In the genomic region with DNA sequence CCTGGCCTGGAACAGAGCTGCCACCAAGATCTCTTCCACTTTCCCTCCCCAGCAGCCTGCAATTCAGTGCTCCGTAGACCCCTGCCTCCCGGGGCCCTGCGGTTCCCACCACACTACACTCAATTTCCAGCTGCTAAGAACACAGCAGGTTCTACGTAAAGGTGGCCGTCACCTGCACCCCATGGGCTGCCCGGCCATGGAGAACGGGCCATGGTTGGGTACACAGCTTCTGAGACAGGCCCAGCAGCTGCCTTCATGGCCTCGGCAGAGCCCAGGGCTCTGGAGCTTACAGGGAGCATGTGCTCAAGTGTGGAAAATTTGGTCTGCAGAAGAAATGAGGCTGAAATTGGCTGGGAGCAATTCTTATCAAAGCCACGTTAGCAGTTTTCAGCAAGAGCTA, we compare ENCODE assay signal across 13 cellular contexts. TPM values are rescaled to one million over a fixed set of nuclear protein-coding genes. Genes with fewer than 3 reads are reported as not detected.
DNase-seq lines count a peak whose midpoint lies in the region; ATAC-seq, FAIRE-seq and TF ChIP-seq lines count a peak whose summit lies in the region.
"Not testable (repeated sequence)": the region's sequence is repeated elsewhere in the genome, so short reads cannot be mapped to it uniquely, and the experiment has no call there.
"Had no signal": no experiment of that assay in that cellular context is flagged by ENCODE, and none has a peak within 500 bp of the region (broad histone marks: within the 10 kb centered on the region; RNA-seq: fewer than 3 reads in every experiment).

No MANE protein-coding gene starts in this region.

- H3K36me3 ChIP-seq in H7 (replicated peaks; ENCODE audit: control insufficient read depth, insufficient read depth, low read length); GM12878 (ENCODE audit: control insufficient read depth in 2 of 2, insufficient read depth in 2 of 2, low read length in 1 of 2); lower lobe of right lung: not testable (repeated sequence)

- not testable (repeated sequence) for TF ChIP-seq CTCF in GM12878 (IDR thresholded peaks at IDR 0.05 in 2 of 3, conservative IDR thresholded peaks at IDR 0.05 in 1 of 3; ENCODE audit: control insufficient read depth in 2 of 3, extremely low read depth in 1 of 3, insufficient read depth in 1 of 3, low read depth in 3 of 3, low read length in 3 of 3); lower lobe of right lung (IDR thresholded peaks at IDR 0.05)

- not testable (repeated sequence) for H3K4me2 ChIP-seq in GM12878 (ENCODE audit: control insufficient read depth, insufficient read depth)

- not testable (repeated sequence) for BruUV-seq in GM12878 (replicated peaks; lab: Mats Ljungman, UMichigan)

- not testable (repeated sequence) for H3K27ac ChIP-seq in GM12878 (ENCODE audit: control insufficient read depth, insufficient read depth); lower lobe of right lung

- not testable (repeated sequence) for H2AFZ ChIP-seq in GM12878 (ENCODE audit: control insufficient read depth, low read depth, low read length)

- RAD21 ChIA-PET in GM12878 (lab: Charles Lee; ENCODE audit: unreplicated experiment) = not testable (repeated sequence)

- 22% methylated on average over 8 of the region's 9 CpGs for WGBS in GM12878 (ENCODE audit: insufficient coverage, insufficient replicate concordance, low lambda C conversion rate, missing lambda C conversion rate)

- not testable (repeated sequence) for TF ChIP-seq RAD21 in GM12878 (IDR thresholded peaks at IDR 0.05; ENCODE audit: insufficient read depth, low read depth, low read length)

- H3K9ac ChIP-seq in GM12878 (ENCODE audit: control insufficient read depth, insufficient read depth, low read length) = not testable (repeated sequence)

- peak; percentile 21; the same call in 1 of the 3 replicates for ATAC-seq in GM12878
- not testable (repeated sequence) for ATAC-seq in lower lobe of right lung

- intact Hi-C loops in GM12878 (cut with micrococcal nuclease; ENCODE audit: unreplicated experiment); lower lobe of right lung (cut with DNase I); posterior vena cava (cut with DNase I): not testable (repeated sequence)

- CTCF ChIA-PET in GM12878 (lab: Yijun Ruan, JAX) = interaction anchor here (0.6 to 2.1 kb wide), 2 partner anchors 13 to 18 kb away, joined by 3 to 4 read pairs; no protein-coding TSS in a partner anchor

- not testable (repeated sequence) for H3K4me1 ChIP-seq in GM12878 (ENCODE audit: control insufficient read depth, insufficient read depth, low read length); lower lobe of right lung

- TF ChIP-seq POLR2A in GM12878 (IDR thresholded peaks at IDR 0.05; ENCODE audit: low read depth, low read length) = not testable (repeated sequence)

- in situ Hi-C loops in GM12878 (cut with MboI) = loop anchor here (5.0 kb wide), 2 partner anchors 51 to 526 kb away; no protein-coding TSS in a partner anchor

- not testable (repeated sequence) for TF ChIP-seq EP300 in GM12878 (IDR thresholded peaks at IDR 0.05; ENCODE audit: borderline replicate concordance in 1 of 2, control insufficient read depth in 1 of 2, low read depth in 2 of 2, low read length in 2 of 2)

- not testable (repeated sequence) for H3K9me3 ChIP-seq in GM12878 (replicated peaks; ENCODE audit: control insufficient read depth, insufficient read depth, low read length); lower lobe of right lung

- H3K79me2 ChIP-seq in GM12878 (ENCODE audit: control insufficient read depth, insufficient read depth, low read length) = not testable (repeated sequence)

- DNase-seq in D341Med (ENCODE audit: low spot score) = peak; percentile 10
- DNase-seq in H7 = peak; percentile 31
- not testable (repeated sequence) for DNase-seq in GM12878 (ENCODE audit: low read depth, low spot score); urothelium cell line (ENCODE audit: low spot score)
- DNase-seq in islet precursor cell = peak; percentile 35
- peak; percentile 26 for DNase-seq in lower lobe of right lung
- DNase-seq in posterior vena cava (ENCODE audit: low spot score) = peak; percentile 60

- not testable (repeated sequence) for H4K20me1 ChIP-seq in GM12878 (ENCODE audit: control insufficient read depth, insufficient read depth)

- SMC1A ChIA-PET in GM12878 (lab: Charles Lee; ENCODE audit: uncharacterized antibody, unreplicated experiment) = not testable (repeated sequence)

- FAIRE-seq in GM12878 (lab: Jason Lieb, UNC) = not testable (repeated sequence)
- FAIRE-seq in urothelium cell line (lab: Jason Lieb, UNC) = peak; percentile 44

- not testable (repeated sequence) for H3K27me3 ChIP-seq in H7 (ENCODE audit: control insufficient read depth, insufficient read depth, low read length); GM12878 (replicated peaks in 1 of 2; ENCODE audit: control insufficient read depth in 2 of 2, insufficient read depth in 2 of 2, low read length in 1 of 2); lower lobe of right lung (ENCODE audit: low read depth)

- not testable (repeated sequence) for H3K4me3 ChIP-seq in H7 (ENCODE audit: insufficient read depth, low read depth, low read length); GM12878; lower lobe of right lung

- POLR2A ChIA-PET in GM12878 (lab: Charles Lee) = not testable (repeated sequence)

RNA-seq across cellular contexts. Expression of a gene that starts 22.3 kb away (rescaled TPM):
- total RNA-seq in H7 (2014; rRNA removed; shearing (Covaris generic)) = 0.10 TPM in 1 of 2 replicates, not detected in the other
- not detected in 2 replicates for total RNA-seq in GM12878 (2013; cell fraction: nucleolus; rRNA removed)
- total RNA-seq in GM12878 (2014; rRNA removed) (not detected in 2 replicates), GM12878 (2014; rRNA removed; fragmentation: Illumina TruSeq; extraction: Trizol) (not detected in 2 replicates), GM12878 (2021) (not detected in 2 replicates), lower lobe of right lung (not detected), posterior vena cava (not detected)
- not detected for polyA plus RNA-seq in GM12878 (2011; ENCODE audit: low read depth)
- polyA plus RNA-seq in GM12878 (2011; rRNA removed) (not detected in 2 replicates), GM12878 (2014; fragmentation: Illumina TruSeq; extraction: Trizol) (not detected in 2 replicates), GM12878 (2014; fragmentation: Nextera tagmentation; extraction: Ambion mirVana) (not detected), GM12878 (2014; rRNA removed) (not detected in 2 replicates), GM12878 (2016; fragmentation: Nextera tagmentation; extraction: Ambion mirVana) (not detected)
- not detected in 2 replicates for polyA plus RNA-seq in GM12878 (2011; cell fraction: cytosol; rRNA removed)
- not detected in 2 replicates for polyA plus RNA-seq in GM12878 (2011; cell fraction: nucleus; rRNA removed)
- not detected in 2 replicates for polyA plus RNA-seq in GM12878 (2012)
- polyA minus RNA-seq in GM12878 (2011; rRNA and poly(A)+ RNA removed) = not detected in 2 replicates
- polyA minus RNA-seq in GM12878 (2011; cell fraction: cytosol; rRNA and poly(A)+ RNA removed) = not detected in 2 replicates
- polyA minus RNA-seq in GM12878 (2011; cell fraction: nucleus; rRNA and poly(A)+ RNA removed) = not detected in 2 replicates
- total RNA-seq: A172; CD4-positive, alpha-beta memory T cell; GM23248; H9; HT-29 had no signal
- polyA plus RNA-seq: CD4-positive, alpha-beta memory T cell; GM23248; IgD-negative memory B cell had no signal

RNA-seq across cellular contexts. Expression of a gene that starts 27.0 kb away (rescaled TPM):
- 0.21 and 0.89 TPM in 2 replicates for total RNA-seq in H7 (2014; rRNA removed; shearing (Covaris generic))
- total RNA-seq in GM12878 (2013; cell fraction: nucleolus; rRNA removed) = not detected in 2 replicates
- total RNA-seq in GM12878 (2014; rRNA removed) (not detected in 2 replicates), GM12878 (2014; rRNA removed; fragmentation: Illumina TruSeq; extraction: Trizol) (not detected in 2 replicates), GM12878 (2021) (not detected in 2 replicates), lower lobe of right lung (0.53 TPM), posterior vena cava (not detected)
- not detected for polyA plus RNA-seq in GM12878 (2011; ENCODE audit: low read depth)
- polyA plus RNA-seq in GM12878 (2011; rRNA removed) (not detected in 2 replicates), GM12878 (2014; fragmentation: Illumina TruSeq; extraction: Trizol) (not detected in 2 replicates), GM12878 (2014; fragmentation: Nextera tagmentation; extraction: Ambion mirVana) (not detected), GM12878 (2014; rRNA removed) (not detected in 2 replicates), GM12878 (2016; fragmentation: Nextera tagmentation; extraction: Ambion mirVana) (not detected)
- not detected in 2 replicates for polyA plus RNA-seq in GM12878 (2011; cell fraction: cytosol; rRNA removed)
- polyA plus RNA-seq in GM12878 (2011; cell fraction: nucleus; rRNA removed) = not detected in 2 replicates
- 0.07 TPM in 1 of 2 replicates, not detected in the other for polyA plus RNA-seq in GM12878 (2012)
- polyA minus RNA-seq in GM12878 (2011; rRNA and poly(A)+ RNA removed) = not detected in 2 replicates
- polyA minus RNA-seq in GM12878 (2011; cell fraction: cytosol; rRNA and poly(A)+ RNA removed) = not detected in 2 replicates
- not detected in 2 replicates for polyA minus RNA-seq in GM12878 (2011; cell fraction: nucleus; rRNA and poly(A)+ RNA removed)
- total RNA-seq: A172; CD4-positive, alpha-beta memory T cell; GM23248; HT-29 had no signal
- polyA plus RNA-seq: CD4-positive, alpha-beta memory T cell; GM23248; IgD-negative memory B cell had no signal

RNA-seq across cellular contexts. Expression of a gene that starts 54.0 kb away (rescaled TPM):
- total RNA-seq in H7 (2014; rRNA removed; shearing (Covaris generic)) = 12.5 and 17.2 TPM in 2 replicates
- total RNA-seq in GM12878 (2013; cell fraction: nucleolus; rRNA removed) = not detected in 2 replicates
- not detected in 2 replicates for total RNA-seq in GM12878 (2014; rRNA removed)
- total RNA-seq in GM12878 (2014; rRNA removed; fragmentation: Illumina TruSeq; extraction: Trizol) = not detected in 2 replicates
- 0.08 TPM in 1 of 2 replicates, not detected in the other for total RNA-seq in GM12878 (2021)
- polyA plus RNA-seq in GM12878 (2011; ENCODE audit: low read depth) = not detected
- polyA plus RNA-seq in GM12878 (2011; rRNA removed) = not detected in 2 replicates
- polyA plus RNA-seq in GM12878 (2011; cell fraction: cytosol; rRNA removed) = not detected in 2 replicates
- not detected in 2 replicates for polyA plus RNA-seq in GM12878 (2011; cell fraction: nucleus; rRNA removed)
- polyA plus RNA-seq in GM12878 (2012) = not detected in 2 replicates
- not detected in 2 replicates for polyA plus RNA-seq in GM12878 (2014; fragmentation: Illumina TruSeq; extraction: Trizol)
- polyA plus RNA-seq in GM12878 (2014; fragmentation: Nextera tagmentation; extraction: Ambion mirVana) = not detected
- not detected in 2 replicates for polyA plus RNA-seq in GM12878 (2014; rRNA removed)
- polyA plus RNA-seq in GM12878 (2016; fragmentation: Nextera tagmentation; extraction: Ambion mirVana) = not detected
- polyA minus RNA-seq in GM12878 (2011; rRNA and poly(A)+ RNA removed) = not detected in 2 replicates
- not detected in 2 replicates for polyA minus RNA-seq in GM12878 (2011; cell fraction: cytosol; rRNA and poly(A)+ RNA removed)
- not detected in 2 replicates for polyA minus RNA-seq in GM12878 (2011; cell fraction: nucleus; rRNA and poly(A)+ RNA removed)
- total RNA-seq in lower lobe of right lung = 1.0 TPM
- 1 to 10 TPM in 1 of 2 donors, under 1 TPM in 1; 0.52 to 2.8 TPM for total RNA-seq in posterior vena cava
- total RNA-seq: A172; CD4-positive, alpha-beta memory T cell; HT-29 had no signal
- polyA plus RNA-seq: CD4-positive, alpha-beta memory T cell; GM23248; IgD-negative memory B cell had no signal

RNA-seq across cellular contexts. Expression of a gene that starts 55.1 kb away (rescaled TPM):
- total RNA-seq in H7 (2014; rRNA removed; shearing (Covaris generic)) = 0.15 and 0.69 TPM in 2 replicates
- not detected in 2 replicates for total RNA-seq in GM12878 (2013; cell fraction: nucleolus; rRNA removed)
- total RNA-seq in GM12878 (2014; rRNA removed) (not detected in 2 replicates), GM12878 (2014; rRNA removed; fragmentation: Illumina TruSeq; extraction: Trizol) (not detected in 2 replicates), GM12878 (2021) (not detected in 2 replicates), lower lobe of right lung (6.0 TPM), posterior vena cava (not detected)
- polyA plus RNA-seq in GM12878 (2011; ENCODE audit: low read depth) = not detected
- polyA plus RNA-seq in GM12878 (2011; rRNA removed) (not detected in 2 replicates), GM12878 (2014; fragmentation: Illumina TruSeq; extraction: Trizol) (0.21 TPM in 1 of 2 replicates, not detected in the other), GM12878 (2014; fragmentation: Nextera tagmentation; extraction: Ambion mirVana) (not detected), GM12878 (2014; rRNA removed) (not detected in 2 replicates), GM12878 (2016; fragmentation: Nextera tagmentation; extraction: Ambion mirVana) (not detected)
- not detected in 2 replicates for polyA plus RNA-seq in GM12878 (2011; cell fraction: cytosol; rRNA removed)
- polyA plus RNA-seq in GM12878 (2011; cell fraction: nucleus; rRNA removed) = not detected in 2 replicates
- 0.13 TPM in 1 of 2 replicates, not detected in the other for polyA plus RNA-seq in GM12878 (2012)
- polyA minus RNA-seq in GM12878 (2011; rRNA and poly(A)+ RNA removed) = not detected in 2 replicates
- not detected in 2 replicates for polyA minus RNA-seq in GM12878 (2011; cell fraction: cytosol; rRNA and poly(A)+ RNA removed)
- not detected in 2 replicates for polyA minus RNA-seq in GM12878 (2011; cell fraction: nucleus; rRNA and poly(A)+ RNA removed)
- total RNA-seq: CD4-positive, alpha-beta memory T cell; GM23248 had no signal
- polyA plus RNA-seq: CD4-positive, alpha-beta memory T cell; GM23248; IgD-negative memory B cell had no signal
